In the genomic region with DNA sequence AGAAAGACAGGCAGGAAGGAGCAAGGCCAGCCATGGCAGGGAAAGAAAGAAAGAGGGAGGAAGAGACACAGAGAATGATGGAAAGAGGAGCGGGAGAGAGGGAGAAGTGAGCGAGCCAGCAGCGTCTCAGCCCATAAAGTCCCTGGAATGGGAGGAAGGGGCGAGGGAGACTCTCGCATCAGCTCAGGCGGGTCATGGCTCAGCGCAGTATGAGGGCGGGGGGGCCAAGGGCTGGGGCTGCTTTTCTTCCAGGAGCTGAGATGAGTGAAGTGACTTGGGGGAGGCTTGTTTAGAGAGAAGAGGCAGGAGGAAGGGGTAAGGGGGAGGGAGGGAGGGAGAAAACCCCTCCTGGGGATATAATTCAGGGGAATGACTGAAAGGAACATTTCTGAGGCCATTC, we compare ENCODE assay signal across 2 cellular contexts.
TF ChIP-seq lines count a peak whose summit lies in the region.

No MANE protein-coding gene starts in this region.

TF ChIP-seq in GM23338, 12 proteins besides CTCF, POLR2A, EP300 and RAD21:
- TF ChIP-seq ZNF114 (CRISPR knock-in tag; IDR thresholded peaks at IDR 0.05) (no peak), POLR2AphosphoS5 (IDR thresholded peaks at IDR 0.05; ENCODE audit: low read depth) (no peak), CREB1 (CRISPR knock-in tag; IDR thresholded peaks at IDR 0.05; ENCODE audit: low read depth) (no peak), STAT1 (IDR thresholded peaks at IDR 0.05; ENCODE audit: unreplicated experiment) (no peak), EZH2phosphoT487 (IDR thresholded peaks at IDR 0.05; ENCODE audit: unreplicated experiment) (no peak), NANOG (IDR thresholded peaks at IDR 0.05; ENCODE audit: borderline replicate concordance) (no peak), JUNB (IDR thresholded peaks at IDR 0.05; ENCODE audit: unreplicated experiment) (no peak), ZNF331 (CRISPR knock-in tag; IDR thresholded peaks at IDR 0.05; ENCODE audit: low read depth) (no peak)
- TF ChIP-seq, protein P1, sequence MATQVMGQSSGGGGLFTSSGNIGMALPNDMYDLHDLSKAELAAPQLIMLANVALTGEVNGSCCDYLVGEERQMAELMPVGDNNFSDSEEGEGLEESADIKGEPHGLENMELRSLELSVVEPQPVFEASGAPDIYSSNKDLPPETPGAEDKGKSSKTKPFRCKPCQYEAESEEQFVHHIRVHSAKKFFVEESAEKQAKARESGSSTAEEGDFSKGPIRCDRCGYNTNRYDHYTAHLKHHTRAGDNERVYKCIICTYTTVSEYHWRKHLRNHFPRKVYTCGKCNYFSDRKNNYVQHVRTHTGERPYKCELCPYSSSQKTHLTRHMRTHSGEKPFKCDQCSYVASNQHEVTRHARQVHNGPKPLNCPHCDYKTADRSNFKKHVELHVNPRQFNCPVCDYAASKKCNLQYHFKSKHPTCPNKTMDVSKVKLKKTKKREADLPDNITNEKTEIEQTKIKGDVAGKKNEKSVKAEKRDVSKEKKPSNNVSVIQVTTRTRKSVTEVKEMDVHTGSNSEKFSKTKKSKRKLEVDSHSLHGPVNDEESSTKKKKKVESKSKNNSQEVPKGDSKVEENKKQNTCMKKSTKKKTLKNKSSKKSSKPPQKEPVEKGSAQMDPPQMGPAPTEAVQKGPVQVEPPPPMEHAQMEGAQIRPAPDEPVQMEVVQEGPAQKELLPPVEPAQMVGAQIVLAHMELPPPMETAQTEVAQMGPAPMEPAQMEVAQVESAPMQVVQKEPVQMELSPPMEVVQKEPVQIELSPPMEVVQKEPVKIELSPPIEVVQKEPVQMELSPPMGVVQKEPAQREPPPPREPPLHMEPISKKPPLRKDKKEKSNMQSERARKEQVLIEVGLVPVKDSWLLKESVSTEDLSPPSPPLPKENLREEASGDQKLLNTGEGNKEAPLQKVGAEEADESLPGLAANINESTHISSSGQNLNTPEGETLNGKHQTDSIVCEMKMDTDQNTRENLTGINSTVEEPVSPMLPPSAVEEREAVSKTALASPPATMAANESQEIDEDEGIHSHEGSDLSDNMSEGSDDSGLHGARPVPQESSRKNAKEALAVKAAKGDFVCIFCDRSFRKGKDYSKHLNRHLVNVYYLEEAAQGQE (IDR thresholded peaks at IDR 0.05; ENCODE audit: unreplicated experiment): no peak
- TF ChIP-seq, protein P2, sequence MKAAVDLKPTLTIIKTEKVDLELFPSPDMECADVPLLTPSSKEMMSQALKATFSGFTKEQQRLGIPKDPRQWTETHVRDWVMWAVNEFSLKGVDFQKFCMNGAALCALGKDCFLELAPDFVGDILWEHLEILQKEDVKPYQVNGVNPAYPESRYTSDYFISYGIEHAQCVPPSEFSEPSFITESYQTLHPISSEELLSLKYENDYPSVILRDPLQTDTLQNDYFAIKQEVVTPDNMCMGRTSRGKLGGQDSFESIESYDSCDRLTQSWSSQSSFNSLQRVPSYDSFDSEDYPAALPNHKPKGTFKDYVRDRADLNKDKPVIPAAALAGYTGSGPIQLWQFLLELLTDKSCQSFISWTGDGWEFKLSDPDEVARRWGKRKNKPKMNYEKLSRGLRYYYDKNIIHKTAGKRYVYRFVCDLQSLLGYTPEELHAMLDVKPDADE (IDR thresholded peaks at IDR 0.05): no peak

TF ChIP-seq in H1, 55 proteins besides CTCF, POLR2A, EP300 and RAD21:
- TF ChIP-seq CBX5 (IDR thresholded peaks at IDR 0.05; ENCODE audit: low read depth, low read length): no peak
- TF ChIP-seq SAP30 (IDR thresholded peaks at IDR 0.05; ENCODE audit: insufficient read depth, insufficient replicate concordance, low read length): no peak
- TF ChIP-seq KDM1A (IDR thresholded peaks at IDR 0.05; ENCODE audit: borderline replicate concordance, low read length): no peak
- no peak for TF ChIP-seq NRF1 (IDR thresholded peaks at IDR 0.05; ENCODE audit: low read depth, low read length)
- no peak for TF ChIP-seq HDAC2 (IDR thresholded peaks at IDR 0.05; ENCODE audit: borderline replicate concordance in 1 of 2, low read depth in 2 of 2, low read length in 2 of 2)
- TF ChIP-seq TCF12 (IDR thresholded peaks at IDR 0.05; ENCODE audit: low read depth, low read length): no peak
- TF ChIP-seq GTF2F1 (IDR thresholded peaks at IDR 0.05; ENCODE audit: borderline replicate concordance, low read depth, low read length): no peak
- no peak for TF ChIP-seq JUND (IDR thresholded peaks at IDR 0.05; ENCODE audit: low read length)
- TF ChIP-seq GABPA (IDR thresholded peaks at IDR 0.05; ENCODE audit: borderline replicate concordance, insufficient read depth, low read length): no peak
- TF ChIP-seq KDM5A (IDR thresholded peaks at IDR 0.05; ENCODE audit: low read length): no peak
- no peak for TF ChIP-seq CREB1 (IDR thresholded peaks at IDR 0.05)
- TF ChIP-seq SIX5 (IDR thresholded peaks at IDR 0.05; ENCODE audit: low read depth, low read length): no peak
- TF ChIP-seq, protein P3, sequence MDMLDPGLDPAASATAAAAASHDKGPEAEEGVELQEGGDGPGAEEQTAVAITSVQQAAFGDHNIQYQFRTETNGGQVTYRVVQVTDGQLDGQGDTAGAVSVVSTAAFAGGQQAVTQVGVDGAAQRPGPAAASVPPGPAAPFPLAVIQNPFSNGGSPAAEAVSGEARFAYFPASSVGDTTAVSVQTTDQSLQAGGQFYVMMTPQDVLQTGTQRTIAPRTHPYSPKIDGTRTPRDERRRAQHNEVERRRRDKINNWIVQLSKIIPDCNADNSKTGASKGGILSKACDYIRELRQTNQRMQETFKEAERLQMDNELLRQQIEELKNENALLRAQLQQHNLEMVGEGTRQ (IDR thresholded peaks at IDR 0.05; ENCODE audit: low read length): no peak
- TF ChIP-seq NANOG (IDR thresholded peaks at IDR 0.05; ENCODE audit: insufficient read depth, low read depth, low read length, poor library complexity, severe bottlenecking): no peak
- no peak for TF ChIP-seq CTBP2 (IDR thresholded peaks at IDR 0.05; ENCODE audit: borderline replicate concordance, insufficient read depth, insufficient read length, low read length)
- no peak for TF ChIP-seq SRF (IDR thresholded peaks at IDR 0.05; ENCODE audit: low read depth, low read length)
- no peak for TF ChIP-seq JUN (IDR thresholded peaks at IDR 0.05; ENCODE audit: low read depth, low read length)
- no peak for TF ChIP-seq MAFK (IDR thresholded peaks at IDR 0.05; ENCODE audit: low read depth, low read length)
- no peak for TF ChIP-seq FOSL1 (IDR thresholded peaks at IDR 0.05; ENCODE audit: insufficient read depth, low read depth, low read length)
